8 cellular contexts compared by ENCODE assay signal in the genomic region with DNA sequence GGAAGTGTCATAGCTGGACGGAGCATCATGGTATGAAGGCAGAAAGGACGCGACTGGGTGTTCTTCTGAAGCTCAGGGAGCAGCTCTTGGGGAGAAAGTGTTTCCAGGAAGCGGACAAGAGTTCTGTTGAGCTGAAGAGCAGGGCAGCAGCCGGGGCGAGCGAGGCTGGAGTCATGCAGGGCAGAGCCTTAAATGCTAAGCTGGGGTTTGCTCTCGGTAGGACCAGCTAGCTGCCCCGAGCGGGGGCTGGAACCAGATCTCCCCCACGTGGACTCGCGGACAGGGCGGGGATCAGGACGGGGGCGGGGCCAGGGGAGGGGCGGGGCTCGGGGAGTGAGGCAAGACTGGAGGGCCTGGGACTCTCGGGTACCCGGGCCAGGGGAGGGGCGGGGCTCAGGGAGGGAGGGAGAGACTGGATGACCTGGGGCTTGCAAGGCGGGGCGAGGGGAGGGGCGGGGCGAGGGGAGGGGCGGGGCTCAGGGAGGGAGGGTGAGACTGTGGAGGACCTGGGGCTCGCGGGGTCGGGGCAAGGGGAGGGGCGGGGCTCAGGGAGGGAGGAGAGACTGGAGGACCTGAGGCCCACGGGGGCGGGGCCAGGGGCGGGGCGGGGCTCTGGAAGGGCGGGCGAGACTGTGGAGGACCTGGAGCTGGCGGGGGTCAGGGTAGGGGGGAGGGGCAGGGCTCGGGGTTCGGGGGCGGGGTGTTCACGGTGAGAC. TPM values are rescaled to one million over a fixed set of nuclear protein-coding genes. Genes with fewer than 3 reads are reported as not detected.
A peak's percentile ranks its signal among the peaks of the same experiment; 100 is the strongest.
DNase-seq lines count a peak whose midpoint lies in the region; ATAC-seq and TF ChIP-seq lines count a peak whose summit lies in the region.

No MANE protein-coding gene starts in this region.

- peak overlapping the region; percentile 97 for H3K4me3 Mint-ChIP-seq in activated CD4-positive, alpha-beta T cell treated with anti-CD3 and anti-CD28 coated beads, Interleukin-2, amount 10 ng/mL, durations not matched to agents 24 days and 14 days

- H3K9me3 Mint-ChIP-seq in activated CD4-positive, alpha-beta T cell treated with anti-CD3 and anti-CD28 coated beads, Interleukin-2, amount 10 ng/mL, durations not matched to agents 24 days and 14 days: no peaks in the 10 kb centered on the region

- peak overlapping the region; percentile 82 for H3K27ac Mint-ChIP-seq in activated CD4-positive, alpha-beta T cell treated with anti-CD3 and anti-CD28 coated beads, Interleukin-2, amount 10 ng/mL, durations not matched to agents 24 days and 14 days

- peaks cover 10% of the 10 kb centered on the region for H3K27me3 Mint-ChIP-seq in activated CD4-positive, alpha-beta T cell treated with anti-CD3 and anti-CD28 coated beads, Interleukin-2, amount 10 ng/mL, durations not matched to agents 24 days and 14 days

- DNase-seq in A673 (ENCODE audit: low spot score) (peak; percentile 95), NCI-H524 (lab: John Stamatoyannopoulos, UW) (peak; percentile 89 to 91), coronary artery (ENCODE audit: low spot score) (peak; percentile 99), left colon (peak; percentile 96 to 98)
- DNase-seq in activated CD4-positive, alpha-beta T cell treated with anti-CD3 and anti-CD28 coated beads, Interleukin-2, amount 10 ng/mL, durations not matched to agents 24 days and 14 days: peak; percentile 93
- peak; percentile 75 to 83 for DNase-seq in stimulated activated CD4-positive, alpha-beta T cell treated with anti-CD3 and anti-CD28 coated beads, Interleukin-1b, Interleukin-23, amount 100 ng/mL, for 1 hour (ENCODE audit: low read depth in 2 of 2)

- CTCF ChIA-PET in A673 (lab: Charles Lee): interaction anchor here (0.7 kb wide), 1 partner anchor 24 kb away, joined by 12 read pairs; no protein-coding TSS in a partner anchor

- H3K4me3 ChIP-seq in A673 (ENCODE audit: low read depth, low read length, poor library complexity, severe bottlenecking) (peak overlapping the region; percentile 67), coronary artery (peak overlapping the region; percentile 93)

- no peaks in the 10 kb centered on the region for H3K27me3 ChIP-seq in A673 (replicated peaks; ENCODE audit: insufficient read depth, low read depth, low read length, poor library complexity)

- H3K27ac ChIP-seq in A673 (ENCODE audit: low read depth, low read length, poor library complexity, severe bottlenecking): no peak overlapping the region
- peak overlapping the region; percentile 79 to 95 for H3K27ac ChIP-seq in coronary artery

- no TSS peak for BruUV-seq in A673 (replicated peaks; lab: Mats Ljungman, UMichigan)

- intact Hi-C loops in A673 (cut with micrococcal nuclease; ENCODE audit: unreplicated experiment): no loop called here
- intact Hi-C loops in activated CD4-positive, alpha-beta T cell treated with anti-CD3 and anti-CD28 coated beads, Interleukin-2, amount 10 ng/mL, durations not matched to agents 24 days and 14 days (cut with micrococcal nuclease): loop anchor here (1.0 to 10.0 kb wide), 5 partner anchors 20 to 258 kb away; a partner anchor contains a TSS
- intact Hi-C loops in left colon (cut with DNase I, micrococcal nuclease): loop anchor here in 1 of 2 donors (10.0 kb wide), 1 partner anchor 88 kb away; no protein-coding TSS in a partner anchor

- peaks cover 4% of the 10 kb centered on the region for H3K4me1 ChIP-seq in A673 (ENCODE audit: insufficient read depth, low read length, poor library complexity, severe bottlenecking)

- peaks cover 21% of the 10 kb centered on the region for H3K36me3 Mint-ChIP-seq in activated CD4-positive, alpha-beta T cell treated with anti-CD3 and anti-CD28 coated beads, Interleukin-2, amount 10 ng/mL, durations not matched to agents 24 days and 14 days (ENCODE audit: low read depth)

- ATAC-seq in GM18873 (IDR thresholded peaks at IDR 0.05; ENCODE audit: low FRiP score, unreplicated experiment) (peak; percentile 50), HG03175 (IDR thresholded peaks at IDR 0.05; ENCODE audit: unreplicated experiment) (peak; percentile 60), left colon (peak; percentile 89)

- POLR2A ChIA-PET in A673 (lab: Charles Lee; ENCODE audit: low non-redundant PET): no interaction called here

- no peak for TF ChIP-seq CTCF in A673 (conservative IDR thresholded peaks at IDR 0.05; ENCODE audit: low read depth, low read length)
- no peak for TF ChIP-seq CTCF in coronary artery (IDR thresholded peaks at IDR 0.05)

- peaks cover 33% of the 10 kb centered on the region for H3K4me1 Mint-ChIP-seq in activated CD4-positive, alpha-beta T cell treated with anti-CD3 and anti-CD28 coated beads, Interleukin-2, amount 10 ng/mL, durations not matched to agents 24 days and 14 days

- H3K9me3 ChIP-seq in A673 (ENCODE audit: low read depth, low read length, poor library complexity, severe bottlenecking): no peaks in the 10 kb centered on the region

- H3K36me3 ChIP-seq in A673 (ENCODE audit: insufficient read depth, low read length, poor library complexity, severe bottlenecking): no peaks in the 10 kb centered on the region

RNA-seq across cellular contexts. Expression of a gene that starts 0.5 kb away (rescaled TPM):
- total RNA-seq in A673 (2021) (2.0 and 5.3 TPM in 2 replicates), left colon (10 to 100 TPM; 20.5 to 22.4 TPM)
- 81.7 and 90.5 TPM in 2 replicates for total RNA-seq in activated CD4-positive, alpha-beta T cell treated with anti-CD3 and anti-CD28 coated beads, Interleukin-2, amount 10 ng/mL, durations not matched to agents 24 days and 14 days
